8 cellular contexts compared by ENCODE assay signal in the genomic region with DNA sequence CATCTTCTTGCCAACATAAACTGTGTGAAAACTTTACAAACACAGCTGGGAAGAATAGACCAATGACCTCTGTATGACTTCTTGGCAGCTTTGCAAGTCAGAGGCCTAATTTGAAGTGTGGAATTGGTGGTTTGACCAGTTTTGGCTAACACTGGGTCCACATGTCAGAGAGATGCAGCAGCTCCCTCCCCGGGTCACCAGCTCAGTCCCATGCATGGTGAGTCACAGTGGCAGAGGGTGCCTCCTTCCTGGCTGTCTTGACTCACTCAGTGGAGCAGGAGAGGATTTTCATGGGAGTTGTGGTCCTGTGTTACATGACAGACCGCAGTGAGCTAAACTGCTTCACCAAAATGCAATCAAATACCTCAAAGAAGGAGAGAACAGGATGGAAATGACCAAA. TPM values are rescaled to one million over a fixed set of nuclear protein-coding genes. Genes with fewer than 3 reads are reported as not detected.
DNase-seq lines count a peak whose midpoint lies in the region; ATAC-seq and TF ChIP-seq lines count a peak whose summit lies in the region.

No MANE protein-coding gene starts in this region.

- TF ChIP-seq CTCF in suprapubic skin (IDR thresholded peaks at IDR 0.05): no peak

- no peaks in the 10 kb centered on the region for H3K36me3 Mint-ChIP-seq in activated T-cell treated with anti-CD3 and anti-CD28 coated beads, Interleukin-2, amount 50 U/mL, for 24 hours (ENCODE audit: low read depth)

- H3K27ac ChIP-seq in suprapubic skin: peak overlapping the region; percentile 20

- H3K4me3 Mint-ChIP-seq in activated T-cell treated with anti-CD3 and anti-CD28 coated beads, Interleukin-2, amount 50 U/mL, for 24 hours: no peak overlapping the region

- no peak for TF ChIP-seq POLR2A in suprapubic skin (IDR thresholded peaks at IDR 0.05)

- H3K9me3 ChIP-seq in suprapubic skin: no peaks in the 10 kb centered on the region

- H3K4me1 Mint-ChIP-seq in activated T-cell treated with anti-CD3 and anti-CD28 coated beads, Interleukin-2, amount 50 U/mL, for 24 hours (ENCODE audit: low read depth): peaks cover 33% of the 10 kb centered on the region

- TF ChIP-seq EP300 in suprapubic skin (IDR thresholded peaks at IDR 0.05): no peak

- H3K4me3 ChIP-seq in suprapubic skin: no peak overlapping the region

- no peak overlapping the region for H3K27ac Mint-ChIP-seq in activated T-cell treated with anti-CD3 and anti-CD28 coated beads, Interleukin-2, amount 50 U/mL, for 24 hours

- H3K36me3 ChIP-seq in suprapubic skin: no peaks in the 10 kb centered on the region

- peaks cover 8% of the 10 kb centered on the region for H3K4me1 ChIP-seq in suprapubic skin

- H3K9me3 Mint-ChIP-seq in activated T-cell treated with anti-CD3 and anti-CD28 coated beads, Interleukin-2, amount 50 U/mL, for 24 hours: no peaks in the 10 kb centered on the region

- H3K27me3 Mint-ChIP-seq in activated T-cell treated with anti-CD3 and anti-CD28 coated beads, Interleukin-2, amount 50 U/mL, for 24 hours: peaks cover 27% of the 10 kb centered on the region

- no peak for ATAC-seq in GM19452 (IDR thresholded peaks at IDR 0.05; ENCODE audit: unreplicated experiment)

- 38% methylated on average over 2 of the region's 2 CpGs for WGBS in suprapubic skin

- DNase-seq in DMS53 (lab: John Stamatoyannopoulos, UW): peak; percentile 43
- DNase-seq in DMS53 treated with DMSO at 0.1 percent for 48 hours (lab: John Stamatoyannopoulos, UW; ENCODE audit: unreplicated experiment): no peak
- DNase-seq in HPDE6-E6E7 (ENCODE audit: extremely low spot score): peak; percentile 42
- peak; percentile 69 for DNase-seq in dedifferentiated amniotic fluid mesenchymal stem cell (ENCODE audit: extremely low spot score)
- no peak for DNase-seq in suprapubic skin (ENCODE audit: low spot score in 2 of 2)
- no peak for DNase-seq in NCI-H345 (lab: John Stamatoyannopoulos, UW)
- DNase-seq in activated T-cell treated with anti-CD3 and anti-CD28 coated beads, Interleukin-2, amount 50 U/mL, for 24 hours: no peak

- H3K27me3 ChIP-seq in suprapubic skin: no peaks in the 10 kb centered on the region

RNA-seq across cellular contexts. Expression of a gene that starts 8.2 kb away (rescaled TPM):
- 10 to 100 TPM in 1 of 4 donors, 1 to 10 TPM in 3; 7.4 to 12.4 (median 7.9) TPM for total RNA-seq in suprapubic skin

Comparison
In these comparisons a context has a peak if more than half of its experiments do, and no peak if none do; other contexts are left out.
1. DNase-seq: peak in DMS53 (single experiment), HPDE6-E6E7 (single experiment) and dedifferentiated amniotic fluid mesenchymal stem cell (single experiment); none in DMS53 treated with DMSO at 0.1 percent for 48 hours (single experiment), suprapubic skin (0 of 2), NCI-H345 (single experiment) and activated T-cell treated with anti-CD3 and anti-CD28 coated beads, Interleukin-2, amount 50 U/mL, for 24 hours (single experiment).